Comparison of ENCODE assay signal across 1 cellular context in the genomic region with DNA sequence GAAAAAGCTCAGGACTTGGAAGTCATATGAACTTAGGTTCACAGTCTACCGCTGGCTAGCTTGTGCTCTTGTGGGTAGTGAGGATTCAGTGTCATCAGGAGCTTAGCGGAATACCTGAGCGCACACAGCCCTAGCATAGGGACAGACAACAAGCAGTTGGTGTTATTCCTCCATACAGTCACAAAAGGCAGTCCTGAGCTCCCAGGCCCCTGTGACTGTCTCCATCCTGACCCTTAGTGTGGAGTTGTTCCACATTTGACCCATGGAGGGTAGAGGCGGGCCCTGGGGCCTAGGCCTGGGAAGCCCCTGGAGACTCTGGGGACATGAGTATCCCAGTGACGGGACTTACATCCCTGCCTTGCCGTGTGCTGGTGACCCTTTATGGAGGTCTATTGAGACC.
TF ChIP-seq lines count a peak whose summit lies in the region.

No MANE protein-coding gene starts in this region.

TF ChIP-seq in HepG2, 621 proteins besides CTCF, POLR2A, EP300 and RAD21:
- no peak for TF ChIP-seq HNF4G (IDR thresholded peaks at IDR 0.05; ENCODE audit: borderline replicate concordance, low read depth, low read length)
- TF ChIP-seq HNF4G (CRISPR knock-in tag; IDR thresholded peaks at IDR 0.05; ENCODE audit: borderline replicate concordance, low read depth), result no peak
- no peak for TF ChIP-seq KAT8 (CRISPR knock-in tag; IDR thresholded peaks at IDR 0.05)
- TF ChIP-seq, protein P1, sequence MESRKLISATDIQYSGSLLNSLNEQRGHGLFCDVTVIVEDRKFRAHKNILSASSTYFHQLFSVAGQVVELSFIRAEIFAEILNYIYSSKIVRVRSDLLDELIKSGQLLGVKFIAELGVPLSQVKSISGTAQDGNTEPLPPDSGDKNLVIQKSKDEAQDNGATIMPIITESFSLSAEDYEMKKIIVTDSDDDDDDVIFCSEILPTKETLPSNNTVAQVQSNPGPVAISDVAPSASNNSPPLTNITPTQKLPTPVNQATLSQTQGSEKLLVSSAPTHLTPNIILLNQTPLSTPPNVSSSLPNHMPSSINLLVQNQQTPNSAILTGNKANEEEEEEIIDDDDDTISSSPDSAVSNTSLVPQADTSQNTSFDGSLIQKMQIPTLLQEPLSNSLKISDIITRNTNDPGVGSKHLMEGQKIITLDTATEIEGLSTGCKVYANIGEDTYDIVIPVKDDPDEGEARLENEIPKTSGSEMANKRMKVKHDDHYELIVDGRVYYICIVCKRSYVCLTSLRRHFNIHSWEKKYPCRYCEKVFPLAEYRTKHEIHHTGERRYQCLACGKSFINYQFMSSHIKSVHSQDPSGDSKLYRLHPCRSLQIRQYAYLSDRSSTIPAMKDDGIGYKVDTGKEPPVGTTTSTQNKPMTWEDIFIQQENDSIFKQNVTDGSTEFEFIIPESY (CRISPR knock-in tag; IDR thresholded peaks at IDR 0.05), result peak; percentile 82; the same call in 1 of the 2 replicates
- TF ChIP-seq, protein P2, sequence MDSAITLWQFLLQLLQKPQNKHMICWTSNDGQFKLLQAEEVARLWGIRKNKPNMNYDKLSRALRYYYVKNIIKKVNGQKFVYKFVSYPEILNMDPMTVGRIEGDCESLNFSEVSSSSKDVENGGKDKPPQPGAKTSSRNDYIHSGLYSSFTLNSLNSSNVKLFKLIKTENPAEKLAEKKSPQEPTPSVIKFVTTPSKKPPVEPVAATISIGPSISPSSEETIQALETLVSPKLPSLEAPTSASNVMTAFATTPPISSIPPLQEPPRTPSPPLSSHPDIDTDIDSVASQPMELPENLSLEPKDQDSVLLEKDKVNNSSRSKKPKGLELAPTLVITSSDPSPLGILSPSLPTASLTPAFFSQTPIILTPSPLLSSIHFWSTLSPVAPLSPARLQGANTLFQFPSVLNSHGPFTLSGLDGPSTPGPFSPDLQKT (CRISPR knock-in tag; IDR thresholded peaks at IDR 0.05; ENCODE audit: borderline replicate concordance), result no peak
